ENCODE assay signal across 24 cellular contexts in the genomic region with DNA sequence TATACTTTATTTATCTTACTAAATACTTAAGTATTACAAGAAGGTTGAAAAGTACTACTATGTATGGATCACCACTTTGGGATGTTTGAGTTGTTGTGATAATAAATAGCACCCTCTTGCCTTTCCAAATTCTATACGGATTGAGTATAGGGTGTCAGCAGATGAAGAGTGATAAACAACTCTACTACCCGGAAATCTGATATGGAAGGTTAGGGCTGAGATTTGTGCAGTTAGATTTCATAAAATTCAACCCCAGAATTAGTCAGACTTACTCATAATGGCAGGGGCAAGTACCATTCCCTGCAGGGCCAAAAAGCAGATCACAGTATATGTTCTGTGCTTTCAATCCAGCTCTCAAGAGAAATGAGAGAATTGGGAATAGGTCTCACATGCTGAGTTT.
"Had no signal": no experiment of that assay in that cellular context is flagged by ENCODE, and none has a peak within 500 bp of the region (broad histone marks: within the 10 kb centered on the region; RNA-seq: fewer than 3 reads in every experiment).

No MANE protein-coding gene starts in this region.

- H3K4me1 Mint-ChIP-seq: activated CD4-positive, alpha-beta T cell treated with anti-CD3 and anti-CD28 coated beads, Interleukin-2, amount 10 ng/mL, durations not matched to agents 24 days and 14 days; activated naive CD8-positive, alpha-beta T cell treated with anti-CD3 and anti-CD28 coated beads, Interleukin-2, amount 10 ng/mL, durations not matched to agents 7 days and 5 days; activated T-helper 17 cell treated with anti-CD3 and anti-CD28 coated beads, Interleukin-2, amount 50 U/mL, for 72 hours; brain; natural killer cell had no signal

- H3K36me3 ChIP-seq: colonic mucosa, ovary, tibial nerve, uterus had no signal

- DNase-seq: activated CD4-positive, alpha-beta T cell treated with anti-CD3 and anti-CD28 coated beads, Interleukin-2, amount 10 ng/mL, durations not matched to agents 24 days and 14 days; activated CD8-positive, alpha-beta T cell treated with anti-CD3 and anti-CD28 coated beads for 36 hours; activated naive CD4-positive, alpha-beta T cell treated with Interleukin-2 at 50 U/mL for 16 hours; activated naive CD8-positive, alpha-beta T cell treated with anti-CD3 and anti-CD28 coated beads, Interleukin-2, amount 10 ng/mL, durations not matched to agents 7 days and 5 days; activated T-cell treated with anti-CD3 and anti-CD28 coated beads, Interleukin-2, amount 50 U/mL, for 1 hour; anterior cingulate cortex; central memory CD4-positive, alpha-beta T cell; colonic mucosa; glutamatergic neuron; hypothalamus; natural killer cell; ovary; psoas muscle; right cardiac atrium; small intestine; stimulated activated CD4-positive, alpha-beta T cell treated with anti-CD3 and anti-CD28 coated beads, Interleukin-15, amount 100 ng/mL, for 24 hours; stimulated activated CD4-positive, alpha-beta T cell treated with anti-CD3 and anti-CD28 coated beads, Interleukin-2, amount 100 ng/mL, for 48 hours; T1000; uterus had no signal

- H3K9me3 Mint-ChIP-seq: activated CD4-positive, alpha-beta T cell treated with anti-CD3 and anti-CD28 coated beads, Interleukin-2, amount 10 ng/mL, durations not matched to agents 24 days and 14 days had no signal

- H3K27ac Mint-ChIP-seq: activated CD4-positive, alpha-beta T cell treated with anti-CD3 and anti-CD28 coated beads, Interleukin-2, amount 10 ng/mL, durations not matched to agents 24 days and 14 days; activated CD8-positive, alpha-beta T cell treated with anti-CD3 and anti-CD28 coated beads for 36 hours; activated naive CD8-positive, alpha-beta T cell treated with anti-CD3 and anti-CD28 coated beads, Interleukin-2, amount 10 ng/mL, durations not matched to agents 7 days and 5 days; activated T-helper 17 cell treated with anti-CD3 and anti-CD28 coated beads, Interleukin-2, amount 50 U/mL, for 72 hours; brain; natural killer cell; stimulated activated naive CD8-positive, alpha-beta T cell treated with anti-CD3 and anti-CD28 coated beads, Interleukin-15, Interleukin-2, amounts not matched to agents 100 ng/mL and 50 ng/mL, for 24 hours had no signal

- H3K4me1 ChIP-seq: colonic mucosa, psoas muscle, tibial nerve, uterus had no signal

- H3K27me3 ChIP-seq: colonic mucosa, ovary, tibial nerve, uterus had no signal

- H3K4me3 Mint-ChIP-seq: activated CD4-positive, alpha-beta T cell treated with anti-CD3 and anti-CD28 coated beads, Interleukin-2, amount 10 ng/mL, durations not matched to agents 24 days and 14 days; activated CD8-positive, alpha-beta T cell treated with anti-CD3 and anti-CD28 coated beads for 36 hours; activated naive CD8-positive, alpha-beta T cell treated with anti-CD3 and anti-CD28 coated beads, Interleukin-2, amount 10 ng/mL, durations not matched to agents 7 days and 5 days; activated T-helper 17 cell treated with anti-CD3 and anti-CD28 coated beads, Interleukin-2, amount 50 U/mL, for 72 hours; brain; natural killer cell; stimulated activated naive CD8-positive, alpha-beta T cell treated with anti-CD3 and anti-CD28 coated beads, Interleukin-15, Interleukin-2, amounts not matched to agents 100 ng/mL and 50 ng/mL, for 24 hours had no signal

- H3K27me3 Mint-ChIP-seq: activated CD4-positive, alpha-beta T cell treated with anti-CD3 and anti-CD28 coated beads, Interleukin-2, amount 10 ng/mL, durations not matched to agents 24 days and 14 days; activated CD8-positive, alpha-beta T cell treated with anti-CD3 and anti-CD28 coated beads for 36 hours; activated naive CD8-positive, alpha-beta T cell treated with anti-CD3 and anti-CD28 coated beads, Interleukin-2, amount 10 ng/mL, durations not matched to agents 7 days and 5 days; activated T-helper 17 cell treated with anti-CD3 and anti-CD28 coated beads, Interleukin-2, amount 50 U/mL, for 72 hours; stimulated activated naive CD8-positive, alpha-beta T cell treated with anti-CD3 and anti-CD28 coated beads, Interleukin-15, Interleukin-2, amounts not matched to agents 100 ng/mL and 50 ng/mL, for 24 hours had no signal

- H3K9me3 ChIP-seq: colonic mucosa, ovary, psoas muscle, uterus had no signal

- H3K4me3 ChIP-seq: colonic mucosa, lung, ovary, psoas muscle, tibial nerve, uterus had no signal

- H3K27ac ChIP-seq: colonic mucosa, ovary, psoas muscle, tibial nerve, uterus had no signal

- ATAC-seq: activated CD8-positive, alpha-beta T cell treated with anti-CD3 and anti-CD28 coated beads for 36 hours; activated T-helper 17 cell treated with anti-CD3 and anti-CD28 coated beads, Interleukin-2, amount 50 U/mL, for 72 hours; natural killer cell; psoas muscle; right cardiac atrium had no signal

- H3K36me3 Mint-ChIP-seq: activated naive CD8-positive, alpha-beta T cell treated with anti-CD3 and anti-CD28 coated beads, Interleukin-2, amount 10 ng/mL, durations not matched to agents 7 days and 5 days; brain; natural killer cell had no signal
